ENCODE assay signal across 15 cellular contexts in genomic region chr7:158631574-158632195, GRCh38. TPM values are rescaled to one million over a fixed set of nuclear protein-coding genes. Genes with fewer than 3 reads are reported as not detected.
DNase-seq lines count a peak whose midpoint lies in the region; ATAC-seq and TF ChIP-seq lines count a peak whose summit lies in the region.
"Had no signal": no experiment of that assay in that cellular context is flagged by ENCODE, and none has a peak within 500 bp of the region (broad histone marks: within the 10 kb centered on the region; RNA-seq: fewer than 3 reads in every experiment).

No MANE protein-coding gene starts in this region.

- no peak for TF ChIP-seq CTCF in IMR-90 (conservative IDR thresholded peaks at IDR 0.05; ENCODE audit: low read depth, low read length)
- no peak for TF ChIP-seq CTCF in ascending aorta (IDR thresholded peaks at IDR 0.05)
- no peak for TF ChIP-seq CTCF in foreskin keratinocyte (conservative IDR thresholded peaks at IDR 0.05)

- no peak for ATAC-seq in IMR-90 (ENCODE audit: low read depth)
- ATAC-seq in stimulated activated naive B cell treated with anti-CD40 and anti-IgM and Interleukin-4, amounts not matched to agents 10 μg/mL and 1 μg/mL and 100 μg/mL, for 72 hours (replicated peaks): no peak
- ATAC-seq in foreskin keratinocyte: no peak
- ATAC-seq: CD8-positive, alpha-beta T cell; GM23338 had no signal

- no CpG with 5 or more reads among the region's 3 CpGs for WGBS in IMR-90 (ENCODE audit: extremely low coverage in 2 of 2, insufficient read length in 1 of 2), 2 experiments
- WGBS in trophoblast cell (ENCODE audit: extremely low coverage, insufficient coverage, insufficient read length): no CpG with 5 or more reads among the region's 3 CpGs

- no peak overlapping the region for H2AK9ac ChIP-seq in IMR-90 (replicated peaks; ENCODE audit: low read depth, low read length, poor library complexity)

- in situ Hi-C loops in IMR-90 (cut with MboI; ENCODE audit: low sequenced_read_pairs): no loop called here

- H3K27ac Mint-ChIP-seq in stimulated activated naive B cell treated with anti-CD40 and anti-IgM and Interleukin-4, amounts not matched to agents 10 μg/mL and 1 μg/mL and 100 μg/mL, for 72 hours: peak overlapping the region; percentile 37
- H3K27ac Mint-ChIP-seq: B cell; CD8-positive, alpha-beta T cell; GM23338 had no signal

- no peak overlapping the region for H2BK12ac ChIP-seq in trophoblast cell (ENCODE audit: low read length)

- no peak overlapping the region for H4K91ac ChIP-seq in IMR-90 (ENCODE audit: insufficient read depth, low read depth, low read length)
- H4K91ac ChIP-seq in trophoblast cell (ENCODE audit: low read depth, low read length): no peak overlapping the region

- dilution Hi-C loops in IMR-90 (cut with HindIII; ENCODE audit: low sequenced_read_pairs, unreplicated experiment): no loop called here

- peak overlapping the region; percentile 46; the same call in 1 of the 2 replicates for H2AK5ac ChIP-seq in IMR-90 (ENCODE audit: low read depth, low read length)
- H2AK5ac ChIP-seq in trophoblast cell (ENCODE audit: low read length): no peak overlapping the region

- peaks cover 22 to 41% of the 10 kb centered on the region in 2 donors for H3K36me3 Mint-ChIP-seq in stimulated activated naive B cell treated with anti-CD40 and anti-IgM and Interleukin-4, amounts not matched to agents 10 μg/mL and 1 μg/mL and 100 μg/mL, for 72 hours

- H3K9me1 ChIP-seq in IMR-90 (ENCODE audit: insufficient read depth, low read length): peaks cover 6% of the 10 kb centered on the region; the same call in 1 of the 2 replicates

- no peak overlapping the region for H3K4me2 ChIP-seq in IMR-90 (ENCODE audit: low read depth, low read length)
- H3K4me2 ChIP-seq in trophoblast cell (ENCODE audit: low read length): no peak overlapping the region
- H3K4me2 ChIP-seq: GM23338 had no signal

- H4K5ac ChIP-seq in IMR-90 (ENCODE audit: low read depth, low read length): no peak overlapping the region

- H4K12ac ChIP-seq in trophoblast cell (ENCODE audit: low read depth, low read length): no peak overlapping the region

- H3K9me3 ChIP-seq in IMR-90 (ENCODE audit: control insufficient read depth, insufficient read depth, low read length) (no peaks in the 10 kb centered on the region), ascending aorta (no peaks in the 10 kb centered on the region), trophoblast cell (ENCODE audit: insufficient read depth, low read depth, low read length) (no peaks in the 10 kb centered on the region)
- H3K9me3 ChIP-seq: SJCRH30 had no signal

- no peak overlapping the region for H4K8ac ChIP-seq in IMR-90 (ENCODE audit: low read depth in 2 of 2, low read length in 2 of 2)
- no peak overlapping the region for H4K8ac ChIP-seq in trophoblast cell (ENCODE audit: low read depth, low read length)

- 0 out of 4 replicates have a peak, but pooled peaks cover 5 to 8% of the 10 kb centered on the region in 2 experiments for H3K79me1 ChIP-seq in IMR-90 (ENCODE audit: low read depth in 1 of 2, low read length in 2 of 2)
- H3K79me1 ChIP-seq in trophoblast cell (ENCODE audit: low read length): no peaks in the 10 kb centered on the region

- TF ChIP-seq RAD21 in IMR-90 (IDR thresholded peaks at IDR 0.05; ENCODE audit: low read length): no peak

- no peak overlapping the region for H2AFZ ChIP-seq in IMR-90 (replicated peaks; ENCODE audit: low read length, poor library complexity)
- no peak overlapping the region for H2AFZ ChIP-seq in trophoblast cell (ENCODE audit: insufficient read depth, low read length, poor library complexity)
- H2AFZ ChIP-seq: GM23338 had no signal

- H2BK120ac ChIP-seq in IMR-90 (ENCODE audit: low read depth, low read length) (no peak overlapping the region), trophoblast cell (ENCODE audit: insufficient read depth, low read length, poor library complexity) (no peak overlapping the region)

- H3K14ac ChIP-seq in IMR-90 (replicated peaks; ENCODE audit: low read depth, low read length) (no peak overlapping the region), trophoblast cell (ENCODE audit: low read length) (no peak overlapping the region)

- H3K9ac ChIP-seq in IMR-90 (ENCODE audit: low read depth, low read length) (no peak overlapping the region), trophoblast cell (ENCODE audit: low read length) (no peak overlapping the region)

- H3K18ac ChIP-seq in IMR-90 (ENCODE audit: low read depth, low read length): no peak overlapping the region
- no peak overlapping the region for H3K18ac ChIP-seq in trophoblast cell (ENCODE audit: low read length)

- H3K56ac ChIP-seq in IMR-90 (ENCODE audit: extremely low read depth, insufficient read depth, low read length): no peak overlapping the region

- no peaks in the 10 kb centered on the region for H3K27me3 Mint-ChIP-seq in stimulated activated naive B cell treated with anti-CD40 and anti-IgM and Interleukin-4, amounts not matched to agents 10 μg/mL and 1 μg/mL and 100 μg/mL, for 72 hours
- H3K27me3 Mint-ChIP-seq: B cell had no signal

- H3K23ac ChIP-seq in IMR-90 (ENCODE audit: low read depth, low read length) (no peak overlapping the region), trophoblast cell (ENCODE audit: low read length) (no peak overlapping the region)

- no peak overlapping the region for H3K27ac ChIP-seq in IMR-90 (ENCODE audit: insufficient read depth, low read length)
- peak overlapping the region; percentile 5 to 9 for H3K27ac ChIP-seq in ascending aorta
- H3K27ac ChIP-seq in trophoblast cell (ENCODE audit: low read depth, low read length): no peak overlapping the region
- H3K27ac ChIP-seq in foreskin keratinocyte: no peak overlapping the region
- H3K27ac ChIP-seq: SJCRH30 had no signal

- no peak overlapping the region for H2BK5ac ChIP-seq in IMR-90 (ENCODE audit: low read depth, low read length, poor library complexity, severe bottlenecking)
- no peak overlapping the region for H2BK5ac ChIP-seq in trophoblast cell (ENCODE audit: low read depth, low read length, poor library complexity)

- peaks cover 8 to 9% of the 10 kb centered on the region in 2 donors for H3K4me1 Mint-ChIP-seq in stimulated activated naive B cell treated with anti-CD40 and anti-IgM and Interleukin-4, amounts not matched to agents 10 μg/mL and 1 μg/mL and 100 μg/mL, for 72 hours
- H3K4me1 Mint-ChIP-seq: GM23338 had no signal

- BruUV-seq in IMR-90 (replicated peaks; lab: Mats Ljungman, UMichigan): no TSS peak

- TF ChIP-seq POLR2A in IMR-90 (IDR thresholded peaks at IDR 0.05; ENCODE audit: low read depth, low read length): no peak

- H3K79me2 ChIP-seq in trophoblast cell (ENCODE audit: control insufficient read depth, insufficient read depth, low read length, poor library complexity): no peaks in the 10 kb centered on the region

- H3K4ac ChIP-seq in IMR-90 (ENCODE audit: low read depth, low read length): no peak overlapping the region
- H3K4ac ChIP-seq in trophoblast cell (ENCODE audit: low read depth, low read length): no peak overlapping the region

- H3K27me3 ChIP-seq in IMR-90 (ENCODE audit: control insufficient read depth, insufficient read depth, low read length): no peaks in the 10 kb centered on the region
- H3K27me3 ChIP-seq in ascending aorta: no peaks in the 10 kb centered on the region
- no peaks in the 10 kb centered on the region for H3K27me3 ChIP-seq in trophoblast cell (ENCODE audit: insufficient read depth, low read length)
- no peaks in the 10 kb centered on the region for H3K27me3 ChIP-seq in foreskin keratinocyte
- H3K27me3 ChIP-seq: SJCRH30 had no signal

- no peak overlapping the region for H3K4me3 ChIP-seq in IMR-90 (ENCODE audit: insufficient read depth, low read depth, low read length)
- H3K4me3 ChIP-seq in ascending aorta: no peak overlapping the region
- H3K4me3 ChIP-seq in trophoblast cell (ENCODE audit: low read depth, low read length): no peak overlapping the region
- H3K4me3 ChIP-seq: GM23338, SJCRH30 had no signal

- CTCF ChIA-PET in IMR-90 (lab: Yijun Ruan, JAX): no interaction called here

- intact Hi-C loops in IMR-90 (cut with micrococcal nuclease) (no loop called here), ascending aorta (cut with DNase I) (no loop called here)

- H3K4me1 ChIP-seq in IMR-90 (ENCODE audit: control insufficient read depth, insufficient read depth, low read length) (no peaks in the 10 kb centered on the region), ascending aorta (peaks cover 0 to 4% of the 10 kb centered on the region in 2 donors), trophoblast cell (ENCODE audit: control insufficient read depth in 1 of 2, insufficient read depth in 2 of 2, low read length in 2 of 2) (no peaks in the 10 kb centered on the region), foreskin keratinocyte (no peaks in the 10 kb centered on the region)
- H3K4me1 ChIP-seq: SJCRH30 had no signal

- peaks cover 6% of the 10 kb centered on the region for H3K36me3 ChIP-seq in IMR-90 (ENCODE audit: control insufficient read depth, insufficient read depth, low read length)
- H3K36me3 ChIP-seq in ascending aorta: no peaks in the 10 kb centered on the region
- peaks cover 15 to 17% of the 10 kb centered on the region in 2 experiments for H3K36me3 ChIP-seq in trophoblast cell (ENCODE audit: control insufficient read depth in 1 of 2, insufficient read depth in 2 of 2, low read length in 2 of 2)

- DNase-seq in IMR-90 (no peak), ascending aorta (ENCODE audit: low spot score in 2 of 2) (no peak), hepatic stellate cell (ENCODE audit: low spot score) (peak; percentile 38), trophoblast cell (no peak), foreskin melanocyte (no peak), foreskin keratinocyte (no peak)
- no peak for DNase-seq in stimulated activated naive B cell treated with anti-CD40 and anti-IgM and Interleukin-4, amounts not matched to agents 10 μg/mL and 1 μg/mL and 100 μg/mL, for 72 hours
- DNase-seq: CD8-positive, alpha-beta T cell; DND-41; NCI-H1436; NCI-H510A; NCI-H774; SJCRH30 had no signal

- H3K4me3 Mint-ChIP-seq in stimulated activated naive B cell treated with anti-CD40 and anti-IgM and Interleukin-4, amounts not matched to agents 10 μg/mL and 1 μg/mL and 100 μg/mL, for 72 hours: no peak overlapping the region
- H3K4me3 Mint-ChIP-seq: B cell; CD8-positive, alpha-beta T cell; GM23338 had no signal

- POLR2A ChIA-PET in IMR-90 (lab: Charles Lee; ENCODE audit: unreplicated experiment): no interaction called here

- H2BK15ac ChIP-seq in IMR-90 (ENCODE audit: low read depth, low read length): no peak overlapping the region

- no peaks in the 10 kb centered on the region for H3K9me3 Mint-ChIP-seq in stimulated activated naive B cell treated with anti-CD40 and anti-IgM and Interleukin-4, amounts not matched to agents 10 μg/mL and 1 μg/mL and 100 μg/mL, for 72 hours
- H3K9me3 Mint-ChIP-seq: CD8-positive, alpha-beta T cell; GM23338 had no signal

- no peak overlapping the region for H2BK20ac ChIP-seq in IMR-90 (ENCODE audit: low read depth, low read length)

- no peaks in the 10 kb centered on the region for H4K20me1 ChIP-seq in IMR-90 (ENCODE audit: insufficient read depth, low read length)

RNA-seq across cellular contexts. Expression of gene PTPRN2, which starts 44.1 kb away (rescaled TPM):
- total RNA-seq in IMR-90 (2012; rRNA removed) (under 0.01 TPM in 1 of 2 replicates, not detected in the other), ascending aorta (7.3 TPM), foreskin keratinocyte (not detected in 2 replicates)
- polyA plus RNA-seq in IMR-90 (2012; rRNA removed) (0.03 and 0.06 TPM in 2 replicates), foreskin keratinocyte (not detected in 2 replicates)
- polyA plus RNA-seq in IMR-90 (2012; cell fraction: cytosol; rRNA removed): 0.05 and 0.09 TPM in 2 replicates
- polyA plus RNA-seq in IMR-90 (2012; cell fraction: nucleus; rRNA removed; ENCODE audit: low replicate concordance): 0.05 and 0.07 TPM in 2 replicates
- polyA plus RNA-seq in trophoblast cell (2013): not detected in 2 replicates

Comparison
In these comparisons a context has a peak if more than half of its experiments do, and no peak if none do; other contexts are left out.
1. H3K27ac ChIP-seq: peak in ascending aorta (2 of 2); none in IMR-90 (single experiment), trophoblast cell (single experiment) and foreskin keratinocyte (single experiment).